Comparison of ENCODE assay signal across 8 cellular contexts in the genomic region with DNA sequence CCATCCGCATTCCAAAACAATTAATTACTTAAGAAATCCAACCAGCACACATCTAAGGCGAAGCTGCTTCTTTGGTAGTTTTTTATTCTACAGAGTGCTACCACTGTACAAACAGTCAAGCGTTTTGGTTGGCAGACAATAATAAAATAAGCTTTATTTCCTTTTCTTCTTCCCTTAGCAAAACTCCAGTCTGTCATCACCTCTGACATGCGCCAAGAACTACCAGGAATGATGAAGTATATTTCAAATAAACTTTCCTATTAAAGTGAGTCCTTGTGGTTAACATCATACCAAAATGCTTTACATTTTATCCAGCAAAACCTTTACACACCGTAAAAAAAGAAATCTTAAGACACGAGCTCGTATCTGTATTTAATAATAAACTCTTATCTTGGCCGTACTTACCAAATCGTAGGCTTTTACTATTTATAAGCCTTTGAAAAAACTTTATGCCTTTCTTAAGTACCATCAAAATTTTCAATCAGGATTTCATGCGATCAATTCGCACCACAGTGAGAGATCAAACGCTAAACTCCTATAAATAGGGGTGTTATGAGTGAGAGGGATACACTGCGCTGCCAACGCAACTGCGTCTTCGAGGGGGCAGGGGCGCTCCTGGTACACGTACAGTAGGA. TPM values are rescaled to one million over a fixed set of nuclear protein-coding genes. Genes with fewer than 3 reads are reported as not detected.
DNase-seq lines count a peak whose midpoint lies in the region; ATAC-seq, FAIRE-seq and TF ChIP-seq lines count a peak whose summit lies in the region.

No MANE protein-coding gene starts in this region.

- H3K9me3 ChIP-seq in SK-N-MC (ENCODE audit: low read depth, low read length) (no peaks in the 10 kb centered on the region), endothelial cell of umbilical vein (replicated peaks; ENCODE audit: control insufficient read depth, insufficient read depth, low read length) (no peaks in the 10 kb centered on the region)

- peaks cover 57% of the 10 kb centered on the region for H3K79me2 ChIP-seq in endothelial cell of umbilical vein (ENCODE audit: control insufficient read depth, insufficient read depth, low read length)

- peak overlapping the region; percentile 93 for H3K4me3 Mint-ChIP-seq in nephron progenitor cell

- no peaks in the 10 kb centered on the region for H3K9me1 ChIP-seq in endothelial cell of umbilical vein (replicated peaks; ENCODE audit: control insufficient read depth, extremely low read depth, insufficient read depth, low read length)

- no peaks in the 10 kb centered on the region for H4K20me1 ChIP-seq in endothelial cell of umbilical vein (replicated peaks; ENCODE audit: control insufficient read depth, extremely low read depth, insufficient read depth, low read length)

- peak overlapping the region; percentile 86 for H3K27ac Mint-ChIP-seq in nephron progenitor cell

- H3K36me3 ChIP-seq in SK-N-MC (ENCODE audit: insufficient read depth, low read length) (peaks cover 3% of the 10 kb centered on the region; the same call in 1 of the 2 replicates), endothelial cell of umbilical vein (ENCODE audit: control insufficient read depth in 2 of 2, extremely low read depth in 1 of 2, insufficient read depth in 2 of 2, low read length in 2 of 2) (no peaks in the 10 kb centered on the region)

- H3K27me3 Mint-ChIP-seq in nephron progenitor cell (ENCODE audit: low read depth, poor library complexity): peaks cover 13% of the 10 kb centered on the region

- TF ChIP-seq POLR2A in endothelial cell of umbilical vein (IDR thresholded peaks at IDR 0.05; ENCODE audit: low read depth, low read length): no peak

- TF ChIP-seq CTCF in endothelial cell of umbilical vein (IDR thresholded peaks at IDR 0.05; ENCODE audit: extremely low read depth in 1 of 2, insufficient read depth in 1 of 2, low read depth in 1 of 2, low read length in 2 of 2): no peak
- TF ChIP-seq CTCF in nephron progenitor cell (IDR thresholded peaks at IDR 0.05): no peak

- peak; percentile 40 for FAIRE-seq in endothelial cell of umbilical vein (lab: Jason Lieb, UNC)

- H3K36me3 Mint-ChIP-seq in nephron progenitor cell (ENCODE audit: low read depth): peaks cover 15% of the 10 kb centered on the region

- ATAC-seq in HG02840 (IDR thresholded peaks at IDR 0.05; ENCODE audit: low FRiP score, unreplicated experiment): no peak

- POLR2A ChIA-PET in endothelial cell of umbilical vein (lab: Charles Lee): interaction anchor here (2.6 kb wide), 1 partner anchor 375 kb away, joined by 19 read pairs; the partner anchor contains the start of gene SRSF7

- CTCF ChIA-PET in endothelial cell of umbilical vein (lab: Charles Lee): interaction anchor here (0.7 to 4.7 kb wide), 20 partner anchors 10 to 745 kb away, joined by 3 to 40 read pairs (median 4); partner anchors contain the start of gene SOS1

- intact Hi-C loops in endothelial cell of umbilical vein (cut with micrococcal nuclease): loop anchor here (2.0 to 10.0 kb wide), 11 partner anchors 49 to 746 kb away; partner anchors contain the start of genes CYP1B1, GALM, HNRNPLL and RMDN2

- DNase-seq in activated T-cell treated with anti-CD3 and anti-CD28 coated beads for 1 hour (ENCODE audit: low read depth) (peak; percentile 23), SK-N-MC (ENCODE audit: low read depth, low spot score) (no peak), endothelial cell of umbilical vein (ENCODE audit: low read depth, low spot score) (peak; percentile 87), nephron progenitor cell (peak; percentile 40), OCI-M1 (lab: John Stamatoyannopoulos, UW) (no peak), Ammon's horn (ENCODE audit: low spot score) (no peak)
- DNase-seq in activated T-cell treated with anti-CD3 and anti-CD28 coated beads, Interleukin-2, amount 50 U/mL, for 48 hours: no peak

- dilution Hi-C loops in endothelial cell of umbilical vein (cut with MboI; ENCODE audit: extremely low pct_ligation_motif_present, low sequenced_read_pairs): no loop called here

- H3K9ac ChIP-seq in SK-N-MC (ENCODE audit: insufficient read length) (peak overlapping the region; percentile 89), endothelial cell of umbilical vein (replicated peaks; ENCODE audit: extremely low read depth, insufficient read depth, low read length) (peak overlapping the region; percentile 84)

- peak overlapping the region; percentile 89 for H3K4me3 ChIP-seq in SK-N-MC
- H3K4me3 ChIP-seq in endothelial cell of umbilical vein (replicated peaks in 1 of 3; ENCODE audit: insufficient read depth in 1 of 3, low read depth in 1 of 3, low read length in 3 of 3): peak overlapping the region; percentile 61 to 88 (median 76)

- peaks cover 64% of the 10 kb centered on the region for H3K4me1 Mint-ChIP-seq in nephron progenitor cell

- no peaks in the 10 kb centered on the region for H3K27me3 ChIP-seq in endothelial cell of umbilical vein (ENCODE audit: control insufficient read depth in 2 of 2, insufficient read depth in 2 of 2, low read length in 2 of 2)

- H2AFZ ChIP-seq in endothelial cell of umbilical vein (ENCODE audit: low read depth, low read length): no peak overlapping the region

- H3K4me2 ChIP-seq in endothelial cell of umbilical vein (ENCODE audit: insufficient read depth, low read length): peak overlapping the region; percentile 69

- peaks cover 16% of the 10 kb centered on the region for H3K4me1 ChIP-seq in endothelial cell of umbilical vein (ENCODE audit: control insufficient read depth, extremely low read depth, insufficient read depth, low read length)

- H3K27ac ChIP-seq in SK-N-MC (no peak overlapping the region), endothelial cell of umbilical vein (ENCODE audit: insufficient read depth, low read depth, low read length) (peak overlapping the region; percentile 63)

- no TSS peak for BruUV-seq in endothelial cell of umbilical vein (replicated peaks; lab: Mats Ljungman, UMichigan)

- H3K9me3 Mint-ChIP-seq in nephron progenitor cell: peaks cover 1% of the 10 kb centered on the region

TF ChIP-seq in endothelial cell of umbilical vein, 7 proteins besides CTCF, POLR2A, EP300 and RAD21:
- no peak for TF ChIP-seq EZH2 (IDR thresholded peaks at IDR 0.05; ENCODE audit: borderline replicate concordance, low read depth, low read length, severe bottlenecking)
- no peak for TF ChIP-seq MAX (IDR thresholded peaks at IDR 0.05; ENCODE audit: insufficient read depth, insufficient read length)
- TF ChIP-seq MYC (IDR thresholded peaks at IDR 0.05; ENCODE audit: low read depth, low read length): no peak
- TF ChIP-seq JUN (IDR thresholded peaks at IDR 0.05; ENCODE audit: borderline replicate concordance, insufficient read depth, insufficient read length, low read depth): no peak

RNA-seq across cellular contexts. Expression of gene ATL2, which starts 1.2 kb away (rescaled TPM):
- total RNA-seq in endothelial cell of umbilical vein: 45.5 and 46.3 TPM in 2 replicates
- polyA plus RNA-seq in endothelial cell of umbilical vein: 14.9 and 23.9 TPM in 2 replicates
- 23.0 and 27.9 TPM in 2 replicates for polyA plus RNA-seq in endothelial cell of umbilical vein (2011; cell fraction: cytosol; rRNA removed)
- 62.3 and 110 TPM in 2 replicates for polyA plus RNA-seq in endothelial cell of umbilical vein (2011; cell fraction: nucleus; rRNA removed)
- polyA plus RNA-seq in endothelial cell of umbilical vein (2012): 30.3 and 38.6 TPM in 2 replicates
- polyA minus RNA-seq in endothelial cell of umbilical vein: 36.8 and 50.1 TPM in 2 replicates
- polyA minus RNA-seq in endothelial cell of umbilical vein (2011; cell fraction: cytosol; rRNA and poly(A)+ RNA removed): 41.7 TPM
- polyA minus RNA-seq in endothelial cell of umbilical vein (2011; cell fraction: nucleus; rRNA and poly(A)+ RNA removed): 62.9 and 69.4 TPM in 2 replicates

Comparison
In these comparisons a context has a peak if more than half of its experiments do, and no peak if none do; other contexts are left out.
1. DNase-seq: peak in activated T-cell treated with anti-CD3 and anti-CD28 coated beads for 1 hour (single experiment), endothelial cell of umbilical vein (single experiment) and nephron progenitor cell (single experiment); none in activated T-cell treated with anti-CD3 and anti-CD28 coated beads, Interleukin-2, amount 50 U/mL, for 48 hours (0 of 2), SK-N-MC (single experiment), OCI-M1 (single experiment) and Ammon's horn (single experiment).